ENCODE assay signal across 1 cellular context in the genomic region with DNA sequence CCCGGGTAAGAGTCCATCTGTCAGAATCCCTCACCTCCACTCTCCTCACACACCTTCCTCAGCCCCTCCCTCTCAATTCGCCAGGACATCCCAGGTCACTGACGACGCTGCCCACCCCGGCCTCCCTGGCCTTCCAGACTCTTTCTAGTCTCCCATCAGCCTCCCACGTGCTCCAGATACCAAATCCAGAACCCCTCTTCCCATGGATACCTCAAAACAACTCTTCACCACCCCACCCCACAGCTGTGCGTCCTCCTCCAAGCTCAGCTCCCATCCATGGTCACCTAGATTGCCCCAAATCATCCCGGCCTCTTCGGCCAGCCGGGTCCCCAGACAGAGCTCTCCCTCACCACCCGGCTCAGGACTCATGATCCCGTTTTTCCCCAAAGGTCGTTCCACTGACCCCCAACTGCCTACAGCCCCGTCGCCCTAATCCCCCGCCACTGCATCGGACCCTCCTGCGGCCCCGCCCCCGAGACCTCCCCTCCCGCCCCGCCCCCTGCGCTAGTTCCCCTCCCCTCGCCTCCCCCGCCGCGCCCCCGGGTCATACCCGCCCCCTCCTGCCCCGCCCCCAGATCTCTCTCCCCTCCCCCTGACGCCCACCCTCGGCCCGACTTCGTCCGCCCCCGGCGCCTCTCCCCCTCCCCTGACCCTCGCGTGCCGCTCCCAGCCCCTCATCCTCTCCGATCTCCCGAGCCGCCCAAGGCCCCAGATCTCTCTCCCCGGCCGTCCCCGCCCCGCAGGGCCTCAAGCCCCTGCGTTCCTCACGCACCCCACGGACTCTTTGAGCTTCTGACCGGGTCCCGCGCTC.
TF ChIP-seq lines count a peak whose summit lies in the region.

No MANE protein-coding gene starts in this region.

TF ChIP-seq in HepG2, 621 proteins besides CTCF, POLR2A, EP300 and RAD21 (continued from another document and continues in another):
- TF ChIP-seq ZNF253 (CRISPR knock-in tag; IDR thresholded peaks at IDR 0.05; ENCODE audit: borderline replicate concordance) (no peak), TRIM24 (CRISPR knock-in tag; IDR thresholded peaks at IDR 0.05) (no peak), ZNF44 (CRISPR knock-in tag; IDR thresholded peaks at IDR 0.05) (no peak), YY1 (IDR thresholded peaks at IDR 0.05; ENCODE audit: insufficient read depth, insufficient replicate concordance, low read depth, low read length) (no peak), ZNF572 (CRISPR knock-in tag; IDR thresholded peaks at IDR 0.05) (no peak), ZNF614 (CRISPR knock-in tag; IDR thresholded peaks at IDR 0.05; ENCODE audit: borderline replicate concordance) (no peak; the same call in 1 of the 2 replicates), ZNF121 (CRISPR knock-in tag; IDR thresholded peaks at IDR 0.05) (no peak), WIZ (CRISPR knock-in tag; IDR thresholded peaks at IDR 0.05) (no peak), TCF7L2 (IDR thresholded peaks at IDR 0.05; ENCODE audit: low read depth, low read length) (no peak), NR2F2 (IDR thresholded peaks at IDR 0.05; ENCODE audit: borderline replicate concordance, low read depth) (no peak), PCBP1 (IDR thresholded peaks at IDR 0.05; ENCODE audit: borderline replicate concordance, low read depth, low read length) (no peak), ZNF17 (CRISPR knock-in tag; IDR thresholded peaks at IDR 0.05) (no peak), ZNF496 (CRISPR knock-in tag; IDR thresholded peaks at IDR 0.05; ENCODE audit: insufficient replicate concordance) (no peak), ZBTB38 (CRISPR knock-in tag; IDR thresholded peaks at IDR 0.05) (no peak), CCAR2 (optimal IDR thresholded peaks at IDR 0.05; ENCODE audit: low read depth, low read length) (no peak), ZSCAN20 (CRISPR knock-in tag; IDR thresholded peaks at IDR 0.05; ENCODE audit: borderline replicate concordance) (no peak), PHF20 (CRISPR knock-in tag; IDR thresholded peaks at IDR 0.05) (no peak), SRSF4 (IDR thresholded peaks at IDR 0.05; ENCODE audit: low read depth, low read length, poor library complexity, severe bottlenecking) (no peak), SOX6 (IDR thresholded peaks at IDR 0.05) (no peak), SOX6 (CRISPR knock-in tag; IDR thresholded peaks at IDR 0.05) (no peak), ATAD3A (CRISPR knock-in tag; IDR thresholded peaks at IDR 0.05) (no peak), RAD51 (IDR thresholded peaks at IDR 0.05; ENCODE audit: borderline replicate concordance) (no peak), SMARCE1 (IDR thresholded peaks at IDR 0.05; ENCODE audit: borderline replicate concordance) (no peak)
- TF ChIP-seq, protein P1, sequence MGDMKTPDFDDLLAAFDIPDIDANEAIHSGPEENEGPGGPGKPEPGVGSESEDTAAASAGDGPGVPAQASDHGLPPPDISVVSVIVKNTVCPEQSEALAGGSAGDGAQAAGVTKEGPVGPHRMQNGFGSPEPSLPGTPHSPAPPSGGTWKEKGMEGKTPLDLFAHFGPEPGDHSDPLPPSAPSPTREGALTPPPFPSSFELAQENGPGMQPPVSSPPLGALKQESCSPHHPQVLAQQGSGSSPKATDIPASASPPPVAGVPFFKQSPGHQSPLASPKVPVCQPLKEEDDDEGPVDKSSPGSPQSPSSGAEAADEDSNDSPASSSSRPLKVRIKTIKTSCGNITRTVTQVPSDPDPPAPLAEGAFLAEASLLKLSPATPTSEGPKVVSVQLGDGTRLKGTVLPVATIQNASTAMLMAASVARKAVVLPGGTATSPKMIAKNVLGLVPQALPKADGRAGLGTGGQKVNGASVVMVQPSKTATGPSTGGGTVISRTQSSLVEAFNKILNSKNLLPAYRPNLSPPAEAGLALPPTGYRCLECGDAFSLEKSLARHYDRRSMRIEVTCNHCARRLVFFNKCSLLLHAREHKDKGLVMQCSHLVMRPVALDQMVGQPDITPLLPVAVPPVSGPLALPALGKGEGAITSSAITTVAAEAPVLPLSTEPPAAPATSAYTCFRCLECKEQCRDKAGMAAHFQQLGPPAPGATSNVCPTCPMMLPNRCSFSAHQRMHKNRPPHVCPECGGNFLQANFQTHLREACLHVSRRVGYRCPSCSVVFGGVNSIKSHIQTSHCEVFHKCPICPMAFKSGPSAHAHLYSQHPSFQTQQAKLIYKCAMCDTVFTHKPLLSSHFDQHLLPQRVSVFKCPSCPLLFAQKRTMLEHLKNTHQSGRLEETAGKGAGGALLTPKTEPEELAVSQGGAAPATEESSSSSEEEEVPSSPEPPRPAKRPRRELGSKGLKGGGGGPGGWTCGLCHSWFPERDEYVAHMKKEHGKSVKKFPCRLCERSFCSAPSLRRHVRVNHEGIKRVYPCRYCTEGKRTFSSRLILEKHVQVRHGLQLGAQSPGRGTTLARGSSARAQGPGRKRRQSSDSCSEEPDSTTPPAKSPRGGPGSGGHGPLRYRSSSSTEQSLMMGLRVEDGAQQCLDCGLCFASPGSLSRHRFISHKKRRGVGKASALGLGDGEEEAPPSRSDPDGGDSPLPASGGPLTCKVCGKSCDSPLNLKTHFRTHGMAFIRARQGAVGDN (CRISPR knock-in tag; IDR thresholded peaks at IDR 0.05), result peak; percentile 4
- TF ChIP-seq, protein P2, sequence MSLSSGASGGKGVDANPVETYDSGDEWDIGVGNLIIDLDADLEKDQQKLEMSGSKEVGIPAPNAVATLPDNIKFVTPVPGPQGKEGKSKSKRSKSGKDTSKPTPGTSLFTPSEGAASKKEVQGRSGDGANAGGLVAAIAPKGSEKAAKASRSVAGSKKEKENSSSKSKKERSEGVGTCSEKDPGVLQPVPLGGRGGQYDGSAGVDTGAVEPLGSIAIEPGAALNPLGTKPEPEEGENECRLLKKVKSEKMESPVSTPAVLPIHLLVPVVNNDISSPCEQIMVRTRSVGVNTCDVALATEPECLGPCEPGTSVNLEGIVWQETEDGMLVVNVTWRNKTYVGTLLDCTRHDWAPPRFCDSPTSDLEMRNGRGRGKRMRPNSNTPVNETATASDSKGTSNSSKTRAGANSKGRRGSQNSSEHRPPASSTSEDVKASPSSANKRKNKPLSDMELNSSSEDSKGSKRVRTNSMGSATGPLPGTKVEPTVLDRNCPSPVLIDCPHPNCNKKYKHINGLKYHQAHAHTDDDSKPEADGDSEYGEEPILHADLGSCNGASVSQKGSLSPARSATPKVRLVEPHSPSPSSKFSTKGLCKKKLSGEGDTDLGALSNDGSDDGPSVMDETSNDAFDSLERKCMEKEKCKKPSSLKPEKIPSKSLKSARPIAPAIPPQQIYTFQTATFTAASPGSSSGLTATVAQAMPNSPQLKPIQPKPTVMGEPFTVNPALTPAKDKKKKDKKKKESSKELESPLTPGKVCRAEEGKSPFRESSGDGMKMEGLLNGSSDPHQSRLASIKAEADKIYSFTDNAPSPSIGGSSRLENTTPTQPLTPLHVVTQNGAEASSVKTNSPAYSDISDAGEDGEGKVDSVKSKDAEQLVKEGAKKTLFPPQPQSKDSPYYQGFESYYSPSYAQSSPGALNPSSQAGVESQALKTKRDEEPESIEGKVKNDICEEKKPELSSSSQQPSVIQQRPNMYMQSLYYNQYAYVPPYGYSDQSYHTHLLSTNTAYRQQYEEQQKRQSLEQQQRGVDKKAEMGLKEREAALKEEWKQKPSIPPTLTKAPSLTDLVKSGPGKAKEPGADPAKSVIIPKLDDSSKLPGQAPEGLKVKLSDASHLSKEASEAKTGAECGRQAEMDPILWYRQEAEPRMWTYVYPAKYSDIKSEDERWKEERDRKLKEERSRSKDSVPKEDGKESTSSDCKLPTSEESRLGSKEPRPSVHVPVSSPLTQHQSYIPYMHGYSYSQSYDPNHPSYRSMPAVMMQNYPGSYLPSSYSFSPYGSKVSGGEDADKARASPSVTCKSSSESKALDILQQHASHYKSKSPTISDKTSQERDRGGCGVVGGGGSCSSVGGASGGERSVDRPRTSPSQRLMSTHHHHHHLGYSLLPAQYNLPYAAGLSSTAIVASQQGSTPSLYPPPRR (CRISPR knock-in tag; IDR thresholded peaks at IDR 0.05; ENCODE audit: borderline replicate concordance), result peak; percentile 42; the same call in 1 of the 2 replicates
- TF ChIP-seq, protein P3, sequence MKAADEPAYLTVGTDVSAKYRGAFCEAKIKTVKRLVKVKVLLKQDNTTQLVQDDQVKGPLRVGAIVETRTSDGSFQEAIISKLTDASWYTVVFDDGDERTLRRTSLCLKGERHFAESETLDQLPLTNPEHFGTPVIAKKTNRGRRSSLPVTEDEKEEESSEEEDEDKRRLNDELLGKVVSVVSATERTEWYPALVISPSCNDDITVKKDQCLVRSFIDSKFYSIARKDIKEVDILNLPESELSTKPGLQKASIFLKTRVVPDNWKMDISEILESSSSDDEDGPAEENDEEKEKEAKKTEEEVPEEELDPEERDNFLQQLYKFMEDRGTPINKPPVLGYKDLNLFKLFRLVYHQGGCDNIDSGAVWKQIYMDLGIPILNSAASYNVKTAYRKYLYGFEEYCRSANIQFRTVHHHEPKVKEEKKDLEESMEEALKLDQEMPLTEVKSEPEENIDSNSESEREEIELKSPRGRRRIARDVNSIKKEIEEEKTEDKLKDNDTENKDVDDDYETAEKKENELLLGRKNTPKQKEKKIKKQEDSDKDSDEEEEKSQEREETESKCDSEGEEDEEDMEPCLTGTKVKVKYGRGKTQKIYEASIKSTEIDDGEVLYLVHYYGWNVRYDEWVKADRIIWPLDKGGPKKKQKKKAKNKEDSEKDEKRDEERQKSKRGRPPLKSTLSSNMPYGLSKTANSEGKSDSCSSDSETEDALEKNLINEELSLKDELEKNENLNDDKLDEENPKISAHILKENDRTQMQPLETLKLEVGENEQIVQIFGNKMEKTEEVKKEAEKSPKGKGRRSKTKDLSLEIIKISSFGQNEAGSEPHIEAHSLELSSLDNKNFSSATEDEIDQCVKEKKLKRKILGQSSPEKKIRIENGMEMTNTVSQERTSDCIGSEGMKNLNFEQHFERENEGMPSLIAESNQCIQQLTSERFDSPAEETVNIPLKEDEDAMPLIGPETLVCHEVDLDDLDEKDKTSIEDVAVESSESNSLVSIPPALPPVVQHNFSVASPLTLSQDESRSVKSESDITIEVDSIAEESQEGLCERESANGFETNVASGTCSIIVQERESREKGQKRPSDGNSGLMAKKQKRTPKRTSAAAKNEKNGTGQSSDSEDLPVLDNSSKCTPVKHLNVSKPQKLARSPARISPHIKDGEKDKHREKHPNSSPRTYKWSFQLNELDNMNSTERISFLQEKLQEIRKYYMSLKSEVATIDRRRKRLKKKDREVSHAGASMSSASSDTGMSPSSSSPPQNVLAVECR (CRISPR knock-in tag; IDR thresholded peaks at IDR 0.05; ENCODE audit: borderline replicate concordance), result no peak
- TF ChIP-seq, protein P4, sequence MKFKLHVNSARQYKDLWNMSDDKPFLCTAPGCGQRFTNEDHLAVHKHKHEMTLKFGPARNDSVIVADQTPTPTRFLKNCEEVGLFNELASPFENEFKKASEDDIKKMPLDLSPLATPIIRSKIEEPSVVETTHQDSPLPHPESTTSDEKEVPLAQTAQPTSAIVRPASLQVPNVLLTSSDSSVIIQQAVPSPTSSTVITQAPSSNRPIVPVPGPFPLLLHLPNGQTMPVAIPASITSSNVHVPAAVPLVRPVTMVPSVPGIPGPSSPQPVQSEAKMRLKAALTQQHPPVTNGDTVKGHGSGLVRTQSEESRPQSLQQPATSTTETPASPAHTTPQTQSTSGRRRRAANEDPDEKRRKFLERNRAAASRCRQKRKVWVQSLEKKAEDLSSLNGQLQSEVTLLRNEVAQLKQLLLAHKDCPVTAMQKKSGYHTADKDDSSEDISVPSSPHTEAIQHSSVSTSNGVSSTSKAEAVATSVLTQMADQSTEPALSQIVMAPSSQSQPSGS (CRISPR knock-in tag; IDR thresholded peaks at IDR 0.05), result no peak
- TF ChIP-seq, protein P5, sequence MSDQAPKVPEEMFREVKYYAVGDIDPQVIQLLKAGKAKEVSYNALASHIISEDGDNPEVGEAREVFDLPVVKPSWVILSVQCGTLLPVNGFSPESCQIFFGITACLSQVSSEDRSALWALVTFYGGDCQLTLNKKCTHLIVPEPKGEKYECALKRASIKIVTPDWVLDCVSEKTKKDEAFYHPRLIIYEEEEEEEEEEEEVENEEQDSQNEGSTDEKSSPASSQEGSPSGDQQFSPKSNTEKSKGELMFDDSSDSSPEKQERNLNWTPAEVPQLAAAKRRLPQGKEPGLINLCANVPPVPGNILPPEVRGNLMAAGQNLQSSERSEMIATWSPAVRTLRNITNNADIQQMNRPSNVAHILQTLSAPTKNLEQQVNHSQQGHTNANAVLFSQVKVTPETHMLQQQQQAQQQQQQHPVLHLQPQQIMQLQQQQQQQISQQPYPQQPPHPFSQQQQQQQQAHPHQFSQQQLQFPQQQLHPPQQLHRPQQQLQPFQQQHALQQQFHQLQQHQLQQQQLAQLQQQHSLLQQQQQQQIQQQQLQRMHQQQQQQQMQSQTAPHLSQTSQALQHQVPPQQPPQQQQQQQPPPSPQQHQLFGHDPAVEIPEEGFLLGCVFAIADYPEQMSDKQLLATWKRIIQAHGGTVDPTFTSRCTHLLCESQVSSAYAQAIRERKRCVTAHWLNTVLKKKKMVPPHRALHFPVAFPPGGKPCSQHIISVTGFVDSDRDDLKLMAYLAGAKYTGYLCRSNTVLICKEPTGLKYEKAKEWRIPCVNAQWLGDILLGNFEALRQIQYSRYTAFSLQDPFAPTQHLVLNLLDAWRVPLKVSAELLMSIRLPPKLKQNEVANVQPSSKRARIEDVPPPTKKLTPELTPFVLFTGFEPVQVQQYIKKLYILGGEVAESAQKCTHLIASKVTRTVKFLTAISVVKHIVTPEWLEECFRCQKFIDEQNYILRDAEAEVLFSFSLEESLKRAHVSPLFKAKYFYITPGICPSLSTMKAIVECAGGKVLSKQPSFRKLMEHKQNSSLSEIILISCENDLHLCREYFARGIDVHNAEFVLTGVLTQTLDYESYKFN (CRISPR knock-in tag; conservative IDR thresholded peaks at IDR 0.05), result no peak
- TF ChIP-seq, protein P6, sequence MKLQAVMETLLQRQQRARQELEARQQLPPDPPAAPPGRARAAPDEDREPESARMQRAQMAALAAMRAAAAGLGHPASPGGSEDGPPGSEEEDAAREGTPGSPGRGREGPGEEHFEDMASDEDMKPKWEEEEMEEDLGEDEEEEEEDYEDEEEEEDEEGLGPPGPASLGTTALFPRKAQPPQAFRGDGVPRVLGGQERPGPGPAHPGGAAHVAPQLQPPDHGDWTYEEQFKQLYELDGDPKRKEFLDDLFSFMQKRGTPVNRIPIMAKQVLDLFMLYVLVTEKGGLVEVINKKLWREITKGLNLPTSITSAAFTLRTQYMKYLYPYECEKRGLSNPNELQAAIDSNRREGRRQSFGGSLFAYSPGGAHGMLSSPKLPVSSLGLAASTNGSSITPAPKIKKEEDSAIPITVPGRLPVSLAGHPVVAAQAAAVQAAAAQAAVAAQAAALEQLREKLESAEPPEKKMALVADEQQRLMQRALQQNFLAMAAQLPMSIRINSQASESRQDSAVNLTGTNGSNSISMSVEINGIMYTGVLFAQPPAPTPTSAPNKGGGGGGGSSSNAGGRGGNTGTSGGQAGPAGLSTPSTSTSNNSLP (IDR thresholded peaks at IDR 0.05; ENCODE audit: low read depth, low read length), result no peak
- TF ChIP-seq, protein P7, sequence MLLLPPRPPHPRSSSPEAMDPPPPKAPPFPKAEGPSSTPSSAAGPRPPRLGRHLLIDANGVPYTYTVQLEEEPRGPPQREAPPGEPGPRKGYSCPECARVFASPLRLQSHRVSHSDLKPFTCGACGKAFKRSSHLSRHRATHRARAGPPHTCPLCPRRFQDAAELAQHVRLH (CRISPR knock-in tag; IDR thresholded peaks at IDR 0.05; ENCODE audit: borderline replicate concordance, low read depth), result no peak
- TF ChIP-seq, protein P8, sequence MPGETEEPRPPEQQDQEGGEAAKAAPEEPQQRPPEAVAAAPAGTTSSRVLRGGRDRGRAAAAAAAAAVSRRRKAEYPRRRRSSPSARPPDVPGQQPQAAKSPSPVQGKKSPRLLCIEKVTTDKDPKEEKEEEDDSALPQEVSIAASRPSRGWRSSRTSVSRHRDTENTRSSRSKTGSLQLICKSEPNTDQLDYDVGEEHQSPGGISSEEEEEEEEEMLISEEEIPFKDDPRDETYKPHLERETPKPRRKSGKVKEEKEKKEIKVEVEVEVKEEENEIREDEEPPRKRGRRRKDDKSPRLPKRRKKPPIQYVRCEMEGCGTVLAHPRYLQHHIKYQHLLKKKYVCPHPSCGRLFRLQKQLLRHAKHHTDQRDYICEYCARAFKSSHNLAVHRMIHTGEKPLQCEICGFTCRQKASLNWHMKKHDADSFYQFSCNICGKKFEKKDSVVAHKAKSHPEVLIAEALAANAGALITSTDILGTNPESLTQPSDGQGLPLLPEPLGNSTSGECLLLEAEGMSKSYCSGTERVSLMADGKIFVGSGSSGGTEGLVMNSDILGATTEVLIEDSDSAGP (CRISPR knock-in tag; IDR thresholded peaks at IDR 0.05; ENCODE audit: borderline replicate concordance), result no peak
